ENCODE assay signal across 8 cellular contexts in genomic region chr7:143620053-143620452, GRCh38. TPM values are rescaled to one million over a fixed set of nuclear protein-coding genes. Genes with fewer than 3 reads are reported as not detected.
DNase-seq lines count a peak whose midpoint lies in the region; ATAC-seq and TF ChIP-seq lines count a peak whose summit lies in the region.
"Not testable (repeated sequence)": the region's sequence is repeated elsewhere in the genome, so short reads cannot be mapped to it uniquely, and the experiment has no call there.

No MANE protein-coding gene starts in this region.

- not testable (repeated sequence) for H3K36me3 Mint-ChIP-seq in activated CD8-positive, alpha-beta memory T cell treated with anti-CD3 and anti-CD28 coated beads, Interleukin-2, amount 10 ng/mL, durations not matched to agents 7 days and 5 days; natural killer cell treated with Interleukin-12 subunit alpha and Interleukin-12 subunit beta and Interleukin-15 and Interleukin-18, amount 100 ng/mL, for 72 hours

- H3K27me3 Mint-ChIP-seq in activated CD8-positive, alpha-beta memory T cell treated with anti-CD3 and anti-CD28 coated beads, Interleukin-2, amount 10 ng/mL, durations not matched to agents 7 days and 5 days; natural killer cell treated with Interleukin-12 subunit alpha and Interleukin-12 subunit beta and Interleukin-15 and Interleukin-18, amount 100 ng/mL, for 72 hours: not testable (repeated sequence)

- ATAC-seq in GM18861 (IDR thresholded peaks at IDR 0.05; ENCODE audit: unreplicated experiment) (peak; percentile 15), GM21423 (IDR thresholded peaks at IDR 0.05; ENCODE audit: unreplicated experiment) (peak; percentile 14), HG02870 (IDR thresholded peaks at IDR 0.05; ENCODE audit: unreplicated experiment) (peak; percentile 10), HG03439 (IDR thresholded peaks at IDR 0.05; ENCODE audit: unreplicated experiment) (peak; percentile 19)
- peak; percentile 35 for ATAC-seq in activated CD8-positive, alpha-beta memory T cell treated with anti-CD3 and anti-CD28 coated beads, Interleukin-2, amount 10 ng/mL, durations not matched to agents 7 days and 5 days
- peak; percentile 47 to 60 for ATAC-seq in natural killer cell treated with Interleukin-12 subunit alpha and Interleukin-12 subunit beta and Interleukin-15 and Interleukin-18, amount 100 ng/mL, for 72 hours

- CTCF ChIA-PET in AG04449 (lab: Yijun Ruan, JAX); activated CD8-positive, alpha-beta memory T cell treated with anti-CD3 and anti-CD28 coated beads, Interleukin-2, amount 10 ng/mL, durations not matched to agents 7 days and 5 days (lab: Charles Lee): not testable (repeated sequence)

- DNase-seq in AG04449 (ENCODE audit: low read depth, low spot score); activated CD8-positive, alpha-beta memory T cell treated with anti-CD3 and anti-CD28 coated beads, Interleukin-2, amount 10 ng/mL, durations not matched to agents 7 days and 5 days; fibroblast of pulmonary artery (ENCODE audit: low read depth); natural killer cell treated with Interleukin-12 subunit alpha and Interleukin-12 subunit beta and Interleukin-15 and Interleukin-18, amount 100 ng/mL, for 72 hours (ENCODE audit: low spot score): not testable (repeated sequence)

- not testable (repeated sequence) for H3K4me3 Mint-ChIP-seq in activated CD8-positive, alpha-beta memory T cell treated with anti-CD3 and anti-CD28 coated beads, Interleukin-2, amount 10 ng/mL, durations not matched to agents 7 days and 5 days; natural killer cell treated with Interleukin-12 subunit alpha and Interleukin-12 subunit beta and Interleukin-15 and Interleukin-18, amount 100 ng/mL, for 72 hours

- not testable (repeated sequence) for H3K4me3 ChIP-seq in AG04449 (ENCODE audit: low read depth, low read length); fibroblast of pulmonary artery (replicated peaks; ENCODE audit: low read depth, low read length)

- not testable (repeated sequence) for H3K9me3 Mint-ChIP-seq in activated CD8-positive, alpha-beta memory T cell treated with anti-CD3 and anti-CD28 coated beads, Interleukin-2, amount 10 ng/mL, durations not matched to agents 7 days and 5 days (ENCODE audit: low read depth); natural killer cell treated with Interleukin-12 subunit alpha and Interleukin-12 subunit beta and Interleukin-15 and Interleukin-18, amount 100 ng/mL, for 72 hours

- H3K4me1 Mint-ChIP-seq in activated CD8-positive, alpha-beta memory T cell treated with anti-CD3 and anti-CD28 coated beads, Interleukin-2, amount 10 ng/mL, durations not matched to agents 7 days and 5 days; natural killer cell treated with Interleukin-12 subunit alpha and Interleukin-12 subunit beta and Interleukin-15 and Interleukin-18, amount 100 ng/mL, for 72 hours (ENCODE audit: low read depth in 2 of 2): not testable (repeated sequence)

- TF ChIP-seq CTCF in AG04449 (IDR thresholded peaks at IDR 0.05; ENCODE audit: insufficient read depth, low read length, missing control alignments) (peak; percentile 31), fibroblast of pulmonary artery (IDR thresholded peaks at IDR 0.05; ENCODE audit: low read length, missing control alignments) (peak; percentile 2)

- not testable (repeated sequence) for H3K27ac Mint-ChIP-seq in activated CD8-positive, alpha-beta memory T cell treated with anti-CD3 and anti-CD28 coated beads, Interleukin-2, amount 10 ng/mL, durations not matched to agents 7 days and 5 days; natural killer cell treated with Interleukin-12 subunit alpha and Interleukin-12 subunit beta and Interleukin-15 and Interleukin-18, amount 100 ng/mL, for 72 hours

- POLR2A ChIA-PET in AG04449 (lab: Yijun Ruan, JAX) = not testable (repeated sequence)

RNA-seq across cellular contexts. Expression of gene TCAF2, which starts 0.7 kb away (rescaled TPM):
- 10 to 100 TPM; 20.8 to 24.6 TPM for total RNA-seq in activated CD8-positive, alpha-beta memory T cell treated with anti-CD3 and anti-CD28 coated beads, Interleukin-2, amount 10 ng/mL, durations not matched to agents 7 days and 5 days
- 10 to 100 TPM; 22.0 to 25.7 TPM for total RNA-seq in natural killer cell treated with Interleukin-12 subunit alpha and Interleukin-12 subunit beta and Interleukin-15 and Interleukin-18, amount 100 ng/mL, for 72 hours

RNA-seq across cellular contexts. Expression of gene CTAGE15, which starts 48.5 kb away (rescaled TPM):
- not detected for total RNA-seq in activated CD8-positive, alpha-beta memory T cell treated with anti-CD3 and anti-CD28 coated beads, Interleukin-2, amount 10 ng/mL, durations not matched to agents 7 days and 5 days
- under 1 TPM in 1 of 2 donors, not detected in 1; 0.28 TPM for total RNA-seq in natural killer cell treated with Interleukin-12 subunit alpha and Interleukin-12 subunit beta and Interleukin-15 and Interleukin-18, amount 100 ng/mL, for 72 hours
